ENCODE assay signal across 9 cellular contexts in genomic region chr14:77580477-77580876, GRCh38. TPM values are rescaled to one million over a fixed set of nuclear protein-coding genes. Genes with fewer than 3 reads are reported as not detected.
DNase-seq lines count a peak whose midpoint lies in the region; ATAC-seq, FAIRE-seq and TF ChIP-seq lines count a peak whose summit lies in the region.
"Had no signal": no experiment of that assay in that cellular context is flagged by ENCODE, and none has a peak within 500 bp of the region (broad histone marks: within the 10 kb centered on the region; RNA-seq: fewer than 3 reads in every experiment).

No MANE protein-coding gene starts in this region.

- H3K9me1 ChIP-seq in IMR-90 (ENCODE audit: insufficient read depth, low read length) (peaks cover 14% of the 10 kb centered on the region), endothelial cell of umbilical vein (replicated peaks; ENCODE audit: control insufficient read depth, extremely low read depth, insufficient read depth, low read length) (no peaks in the 10 kb centered on the region)

- H2BK20ac ChIP-seq in IMR-90 (ENCODE audit: low read depth, low read length), result peak overlapping the region; percentile 6; the same call in 1 of the 2 replicates

- H3K4ac ChIP-seq in IMR-90 (ENCODE audit: low read depth, low read length), result peak overlapping the region; percentile 56

- no peak for TF ChIP-seq POLR2A in breast epithelium (IDR thresholded peaks at IDR 0.05)
- no peak for TF ChIP-seq POLR2A in IMR-90 (IDR thresholded peaks at IDR 0.05; ENCODE audit: low read depth, low read length)
- TF ChIP-seq POLR2A in endothelial cell of umbilical vein (IDR thresholded peaks at IDR 0.05; ENCODE audit: low read depth, low read length), result no peak
- TF ChIP-seq POLR2A in transverse colon (IDR thresholded peaks at IDR 0.05), result no peak

- H3K56ac ChIP-seq in IMR-90 (ENCODE audit: extremely low read depth, insufficient read depth, low read length), result no peak overlapping the region

- H3K14ac ChIP-seq in IMR-90 (replicated peaks; ENCODE audit: low read depth, low read length), result no peak overlapping the region; the same call in 1 of the 2 replicates

- H2AK5ac ChIP-seq in IMR-90 (ENCODE audit: low read depth, low read length), result peak overlapping the region; percentile 57; the same call in 1 of the 2 replicates

- 0 out of 2 replicates have a peak overlapping the region, but pooled peaks have one; percentile 25 for H3K23ac ChIP-seq in IMR-90 (ENCODE audit: low read depth, low read length)

- H3K27me3 Mint-ChIP-seq in MCF 10A (ENCODE audit: insufficient read depth, unreplicated experiment), result no peaks in the 10 kb centered on the region
- H3K27me3 Mint-ChIP-seq in Caco-2 (ENCODE audit: insufficient read depth, unreplicated experiment), result no peaks in the 10 kb centered on the region

- H3K9ac ChIP-seq in IMR-90 (ENCODE audit: low read depth, low read length) (peak overlapping the region; percentile 2; the same call in 1 of the 2 replicates), endothelial cell of umbilical vein (replicated peaks; ENCODE audit: extremely low read depth, insufficient read depth, low read length) (peak overlapping the region; percentile 45)

- intact Hi-C loops in MCF 10A (cut with micrococcal nuclease), result no loop called here
- intact Hi-C loops in breast epithelium (cut with DNase I; ENCODE audit: low total_unique reads), result no loop called here
- intact Hi-C loops in IMR-90 (cut with micrococcal nuclease), result no loop called here
- intact Hi-C loops in endothelial cell of umbilical vein (cut with micrococcal nuclease), result no loop called here
- intact Hi-C loops in transverse colon (cut with DNase I; ENCODE audit: low total_unique reads), result no loop called here
- intact Hi-C loops in Caco-2 (cut with micrococcal nuclease; ENCODE audit: unreplicated experiment), result no loop called here

- H3K36me3 Mint-ChIP-seq in MCF 10A (ENCODE audit: insufficient read depth, unreplicated experiment) (no peaks in the 10 kb centered on the region), Caco-2 (ENCODE audit: insufficient read depth, unreplicated experiment) (peaks cover 5% of the 10 kb centered on the region)

- H3K27me3 ChIP-seq in breast epithelium, result no peaks in the 10 kb centered on the region
- H3K27me3 ChIP-seq in IMR-90 (ENCODE audit: control insufficient read depth, insufficient read depth, low read length), result no peaks in the 10 kb centered on the region
- no peaks in the 10 kb centered on the region for H3K27me3 ChIP-seq in endothelial cell of umbilical vein (ENCODE audit: control insufficient read depth in 2 of 2, insufficient read depth in 2 of 2, low read length in 2 of 2)
- H3K27me3 ChIP-seq in transverse colon, result no peaks in the 10 kb centered on the region
- no peaks in the 10 kb centered on the region for H3K27me3 ChIP-seq in Caco-2 (replicated peaks; ENCODE audit: control insufficient read depth, insufficient read depth, low read length)

- H3K9me3 ChIP-seq in breast epithelium (no peaks in the 10 kb centered on the region), IMR-90 (ENCODE audit: control insufficient read depth, insufficient read depth, low read length) (no peaks in the 10 kb centered on the region), endothelial cell of umbilical vein (replicated peaks; ENCODE audit: control insufficient read depth, insufficient read depth, low read length) (no peaks in the 10 kb centered on the region), transverse colon (no peaks in the 10 kb centered on the region), Caco-2 (no peaks in the 10 kb centered on the region)

- WGBS in IMR-90 (ENCODE audit: extremely low coverage in 2 of 2, insufficient read length in 1 of 2), 2 experiments, result no CpG with 5 or more reads among the region's 4 CpGs
- 62% methylated on average over 4 of the region's 4 CpGs; no CpG with 5 or more reads in 1 of the 2 donors for WGBS in transverse colon (ENCODE audit: low coverage in 1 of 2), 2 donors

- peaks cover 39 to 61% of the 10 kb centered on the region in 2 experiments for H3K79me1 ChIP-seq in IMR-90 (ENCODE audit: low read depth in 1 of 2, low read length in 2 of 2)

- peak overlapping the region in 1 of 2 experiments; percentile 37; a peak in 1 of 4 replicates for H4K8ac ChIP-seq in IMR-90 (ENCODE audit: low read depth in 2 of 2, low read length in 2 of 2)

- H3K27ac Mint-ChIP-seq in MCF 10A (ENCODE audit: low read depth, unreplicated experiment), result peak overlapping the region; percentile 46
- no peak overlapping the region for H3K27ac Mint-ChIP-seq in Caco-2 (ENCODE audit: unreplicated experiment)

- ATAC-seq in IMR-90 (ENCODE audit: low read depth) (peak; percentile 6), HG03342 (IDR thresholded peaks at IDR 0.05; ENCODE audit: unreplicated experiment) (no peak)
- ATAC-seq: Panc1 had no signal

- POLR2A ChIA-PET in MCF 10A (lab: Yijun Ruan, JAX), result no interaction called here
- POLR2A ChIA-PET in IMR-90 (lab: Charles Lee; ENCODE audit: unreplicated experiment), result no interaction called here
- POLR2A ChIA-PET in endothelial cell of umbilical vein (lab: Charles Lee), result interaction anchor here (0.6 to 1.1 kb wide), 3 partner anchors 13 to 82 kb away, joined by 4 to 7 read pairs (median 5); partner anchors contain the start of gene ISM2
- POLR2A ChIA-PET in Caco-2 (lab: Charles Lee), result no interaction called here

- H3K4me1 ChIP-seq in breast epithelium, result no peaks in the 10 kb centered on the region
- peaks cover 30% of the 10 kb centered on the region for H3K4me1 ChIP-seq in IMR-90 (ENCODE audit: control insufficient read depth, insufficient read depth, low read length)
- H3K4me1 ChIP-seq in endothelial cell of umbilical vein (ENCODE audit: control insufficient read depth, extremely low read depth, insufficient read depth, low read length), result peaks cover 35% of the 10 kb centered on the region
- peaks cover 8 to 43% (median 28%) of the 10 kb centered on the region in 4 donors for H3K4me1 ChIP-seq in transverse colon
- H3K4me1 ChIP-seq in Caco-2, result peaks cover 5% of the 10 kb centered on the region; the same call in 1 of the 2 replicates

- H3K4me2 ChIP-seq in IMR-90 (ENCODE audit: low read depth, low read length) (peak overlapping the region; percentile 84), endothelial cell of umbilical vein (ENCODE audit: insufficient read depth, low read length) (peak overlapping the region; percentile 73)

- H2BK5ac ChIP-seq in IMR-90 (ENCODE audit: low read depth, low read length, poor library complexity, severe bottlenecking), result peak overlapping the region; percentile 51

- peaks cover 69% of the 10 kb centered on the region for H3K79me2 ChIP-seq in endothelial cell of umbilical vein (ENCODE audit: control insufficient read depth, insufficient read depth, low read length)

- no peak overlapping the region for H3K4me3 ChIP-seq in breast epithelium
- no peak overlapping the region for H3K4me3 ChIP-seq in IMR-90 (ENCODE audit: insufficient read depth, low read depth, low read length)
- H3K4me3 ChIP-seq in endothelial cell of umbilical vein (replicated peaks in 1 of 3; ENCODE audit: insufficient read depth in 1 of 3, low read depth in 1 of 3, low read length in 3 of 3), result peak overlapping the region in 1 of 3 experiments; percentile 53
- H3K4me3 ChIP-seq in transverse colon, result peak overlapping the region in 1 of 4 donors; percentile 29
- no peak overlapping the region for H3K4me3 ChIP-seq in Caco-2 (ENCODE audit: low read depth, low read length)

- no peak for TF ChIP-seq CTCF in MCF 10A (IDR thresholded peaks at IDR 0.05; ENCODE audit: unreplicated experiment)
- TF ChIP-seq CTCF in breast epithelium (IDR thresholded peaks at IDR 0.05), result no peak
- TF ChIP-seq CTCF in IMR-90 (conservative IDR thresholded peaks at IDR 0.05; ENCODE audit: low read depth, low read length), result no peak
- TF ChIP-seq CTCF in endothelial cell of umbilical vein (IDR thresholded peaks at IDR 0.05; ENCODE audit: extremely low read depth in 1 of 2, insufficient read depth in 1 of 2, low read depth in 1 of 2, low read length in 2 of 2), result no peak
- no peak for TF ChIP-seq CTCF in transverse colon (IDR thresholded peaks at IDR 0.05)
- no peak for TF ChIP-seq CTCF in Caco-2 (IDR thresholded peaks at IDR 0.05; ENCODE audit: insufficient read depth in 1 of 2, low read depth in 1 of 2, low read length in 1 of 2, severe bottlenecking in 1 of 2, unreplicated experiment in 1 of 2)

- H2AFZ ChIP-seq in IMR-90 (replicated peaks; ENCODE audit: low read length, poor library complexity), result no peak overlapping the region
- H2AFZ ChIP-seq in endothelial cell of umbilical vein (ENCODE audit: low read depth, low read length), result no peak overlapping the region

- H4K91ac ChIP-seq in IMR-90 (ENCODE audit: insufficient read depth, low read depth, low read length), result peak overlapping the region; percentile 29

- H3K4me3 Mint-ChIP-seq in MCF 10A (ENCODE audit: unreplicated experiment), result peak overlapping the region; percentile 48
- H3K4me3 Mint-ChIP-seq in Caco-2 (ENCODE audit: unreplicated experiment), result no peak overlapping the region

- peak overlapping the region; percentile 62 for H4K5ac ChIP-seq in IMR-90 (ENCODE audit: low read depth, low read length)

- H3K36me3 ChIP-seq in breast epithelium (no peaks in the 10 kb centered on the region), IMR-90 (ENCODE audit: control insufficient read depth, insufficient read depth, low read length) (peaks cover 4% of the 10 kb centered on the region; the same call in 1 of the 2 replicates), endothelial cell of umbilical vein (ENCODE audit: control insufficient read depth in 2 of 2, extremely low read depth in 1 of 2, insufficient read depth in 2 of 2, low read length in 2 of 2) (peaks cover 0 to 2% of the 10 kb centered on the region in 2 experiments), transverse colon (peaks cover 0 to 4% (median 0%) of the 10 kb centered on the region in 4 donors), Caco-2 (ENCODE audit: control insufficient read depth, insufficient read depth, low read length) (no peaks in the 10 kb centered on the region)

- CTCF ChIA-PET in MCF 10A (lab: Yijun Ruan, JAX), result no interaction called here
- CTCF ChIA-PET in IMR-90 (lab: Yijun Ruan, JAX), result interaction anchor here (0.7 to 1.2 kb wide), 3 partner anchors 13 to 25 kb away, joined by 3 to 5 read pairs (median 3); no protein-coding TSS in a partner anchor
- CTCF ChIA-PET in endothelial cell of umbilical vein (lab: Charles Lee), result interaction anchor here (0.8 to 1.6 kb wide), 5 partner anchors 10 to 62 kb away, joined by 3 to 10 read pairs (median 5); no protein-coding TSS in a partner anchor
- CTCF ChIA-PET in Caco-2 (lab: Charles Lee), result no interaction called here

- no peak for FAIRE-seq in endothelial cell of umbilical vein (lab: Jason Lieb, UNC)

- no peak for DNase-seq in MCF 10A (ENCODE audit: unreplicated experiment)
- DNase-seq in breast epithelium (ENCODE audit: low spot score in 2 of 2), result no peak
- no peak for DNase-seq in IMR-90
- no peak for DNase-seq in endothelial cell of umbilical vein (ENCODE audit: low read depth, low spot score)
- DNase-seq in transverse colon, result no peak
- DNase-seq in Caco-2, result no peak
- no peak for DNase-seq in DMS153 (lab: John Stamatoyannopoulos, UW)

- H2BK15ac ChIP-seq in IMR-90 (ENCODE audit: low read depth, low read length), result no peak overlapping the region; the same call in 2 of the 3 replicates

- dilution Hi-C loops in IMR-90 (cut with HindIII; ENCODE audit: low sequenced_read_pairs, unreplicated experiment) (no loop called here), endothelial cell of umbilical vein (cut with MboI; ENCODE audit: extremely low pct_ligation_motif_present, low sequenced_read_pairs) (no loop called here)

- no peaks in the 10 kb centered on the region for H3K4me1 Mint-ChIP-seq in MCF 10A (ENCODE audit: insufficient read depth, unreplicated experiment)
- peaks cover 10% of the 10 kb centered on the region for H3K4me1 Mint-ChIP-seq in Caco-2 (ENCODE audit: low read depth, unreplicated experiment)

- H2AK9ac ChIP-seq in IMR-90 (replicated peaks; ENCODE audit: low read depth, low read length, poor library complexity), result no peak overlapping the region

- peak overlapping the region; percentile 76 for H3K18ac ChIP-seq in IMR-90 (ENCODE audit: low read depth, low read length)

- H4K20me1 ChIP-seq in IMR-90 (ENCODE audit: insufficient read depth, low read length) (peaks cover 33% of the 10 kb centered on the region), endothelial cell of umbilical vein (replicated peaks; ENCODE audit: control insufficient read depth, extremely low read depth, insufficient read depth, low read length) (no peaks in the 10 kb centered on the region)

- H3K9me3 Mint-ChIP-seq in MCF 10A (ENCODE audit: unreplicated experiment), result no peaks in the 10 kb centered on the region
- H3K9me3 Mint-ChIP-seq in Caco-2 (ENCODE audit: unreplicated experiment), result no peaks in the 10 kb centered on the region

- H3K27ac ChIP-seq in breast epithelium (peak overlapping the region in 1 of 2 donors; percentile 0), IMR-90 (ENCODE audit: insufficient read depth, low read length) (peak overlapping the region; percentile 78; the same call in 1 of the 2 replicates), endothelial cell of umbilical vein (ENCODE audit: insufficient read depth, low read depth, low read length) (peak overlapping the region; percentile 42), transverse colon (peak overlapping the region; percentile 46 to 62 (median 60))

- in situ Hi-C loops in IMR-90 (cut with MboI; ENCODE audit: low sequenced_read_pairs), result no loop called here
- in situ Hi-C loops in transverse colon (cut with MboI; ENCODE audit: low pct_ligation_motif_present in 1 of 4, low pct_unique_long_range_greater_than_20kb in 1 of 4, low sequenced_read_pairs in 3 of 4), result no loop called here

- BruUV-seq in MCF 10A (replicated peaks; lab: Mats Ljungman, UMichigan), result no TSS peak
- BruUV-seq in IMR-90 (replicated peaks; lab: Mats Ljungman, UMichigan), result no TSS peak
- BruUV-seq in endothelial cell of umbilical vein (replicated peaks; lab: Mats Ljungman, UMichigan), result no TSS peak
- BruUV-seq in Caco-2 (replicated peaks; lab: Mats Ljungman, UMichigan), result no TSS peak

- TF ChIP-seq RAD21 in IMR-90 (IDR thresholded peaks at IDR 0.05; ENCODE audit: low read length), result no peak

- peak overlapping the region; percentile 13; the same call in 1 of the 2 replicates for H2BK120ac ChIP-seq in IMR-90 (ENCODE audit: low read depth, low read length)

- TF ChIP-seq EP300 in transverse colon (IDR thresholded peaks at IDR 0.05; ENCODE audit: low read depth), result no peak

RNA-seq across cellular contexts. Expression of gene SPTLC2, which starts 36.0 kb away (rescaled TPM):
- total RNA-seq in MCF 10A (2022) (10.3 and 15.8 TPM in 2 replicates), breast epithelium (10 to 100 TPM; 31.2 to 47.2 (median 42.6) TPM), IMR-90 (2012; rRNA removed) (68.3 and 100.0 TPM in 2 replicates), endothelial cell of umbilical vein (57.2 and 71.3 TPM in 2 replicates), transverse colon (10 to 100 TPM; 14.5 to 51.3 (median 35.8) TPM), Caco-2 (2022) (45.8 and 49.6 TPM in 2 replicates)
- polyA plus RNA-seq in IMR-90 (2012; rRNA removed) (16.8 and 22.6 TPM in 2 replicates), endothelial cell of umbilical vein (13.3 and 19.1 TPM in 2 replicates)
- 5.0 and 6.5 TPM in 2 replicates for polyA plus RNA-seq in IMR-90 (2012; cell fraction: cytosol; rRNA removed)
- polyA plus RNA-seq in IMR-90 (2012; cell fraction: nucleus; rRNA removed; ENCODE audit: low replicate concordance), result 2.6 and 14.1 TPM in 2 replicates
- 21.1 and 24.2 TPM in 2 replicates for polyA plus RNA-seq in endothelial cell of umbilical vein (2011; cell fraction: cytosol; rRNA removed)
- polyA plus RNA-seq in endothelial cell of umbilical vein (2011; cell fraction: nucleus; rRNA removed), result 20.1 and 28.5 TPM in 2 replicates
- 25.9 and 32.7 TPM in 2 replicates for polyA plus RNA-seq in endothelial cell of umbilical vein (2012)
- 57.7 and 96.5 TPM in 2 replicates for polyA minus RNA-seq in endothelial cell of umbilical vein
- polyA minus RNA-seq in endothelial cell of umbilical vein (2011; cell fraction: cytosol; rRNA and poly(A)+ RNA removed), result 11.7 TPM
- 24.8 and 35.8 TPM in 2 replicates for polyA minus RNA-seq in endothelial cell of umbilical vein (2011; cell fraction: nucleus; rRNA and poly(A)+ RNA removed)

Comparison
In these comparisons a context has a peak if more than half of its experiments do, and no peak if none do; other contexts are left out.
1. CTCF ChIA-PET loops: an anchor here in IMR-90 (0.7 to 1.2 kb wide) and endothelial cell of umbilical vein (0.8 to 1.6 kb wide); none called in MCF 10A and Caco-2.